In the genomic region with DNA sequence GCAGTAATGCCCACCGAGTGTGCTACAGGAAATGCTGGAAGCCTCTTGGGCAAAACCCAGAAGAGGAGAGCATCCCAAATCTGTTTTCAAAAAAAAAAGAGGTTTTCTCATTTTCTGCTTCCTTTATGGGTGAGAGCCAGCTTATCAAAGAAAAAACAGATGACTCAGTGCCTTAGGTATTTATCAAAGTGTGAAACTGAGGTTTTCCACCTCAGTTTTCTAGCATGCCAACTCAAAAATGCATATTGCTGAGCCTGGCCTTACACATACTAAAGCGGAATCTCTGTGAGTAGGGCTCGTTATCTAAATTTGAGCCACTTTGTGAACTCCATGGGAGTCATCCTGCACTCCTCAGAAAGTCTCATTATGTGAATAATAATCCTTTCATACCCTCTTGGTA, we compare ENCODE assay signal across 28 cellular contexts.
A peak's percentile ranks its signal among the peaks of the same experiment; 100 is the strongest.
DNase-seq lines count a peak whose midpoint lies in the region; ATAC-seq, FAIRE-seq and TF ChIP-seq lines count a peak whose summit lies in the region.
"Had no signal": no experiment of that assay in that cellular context is flagged by ENCODE, and none has a peak within 500 bp of the region (broad histone marks: within the 10 kb centered on the region; RNA-seq: fewer than 3 reads in every experiment).

No MANE protein-coding gene starts in this region.

- TF ChIP-seq CTCF in chondrocyte (IDR thresholded peaks at IDR 0.05) (no peak), GM13976 (IDR thresholded peaks at IDR 0.05; ENCODE audit: borderline replicate concordance, control extremely low read depth, extremely low read depth, insufficient read depth, missing control alignments) (no peak)

- H3K4me1 Mint-ChIP-seq in chondrocyte (ENCODE audit: low read depth), result peaks cover 25% of the 10 kb centered on the region
- H3K4me1 Mint-ChIP-seq: natural killer cell had no signal

- H4K5ac ChIP-seq in mesendoderm (ENCODE audit: low read length), result no peak overlapping the region

- H3K56ac ChIP-seq in mesendoderm (ENCODE audit: low read length), result no peak overlapping the region

- no CpG with 5 or more reads among the region's 3 CpGs for WGBS in mesendoderm (ENCODE audit: extremely low coverage, insufficient coverage, low lambda C conversion rate)

- no peak overlapping the region for H2AK5ac ChIP-seq in mesendoderm (ENCODE audit: low read length)

- peaks cover 19% of the 10 kb centered on the region for H3K36me3 Mint-ChIP-seq in chondrocyte (ENCODE audit: low read depth)
- H3K36me3 Mint-ChIP-seq: activated CD4-positive, alpha-beta memory T cell treated with anti-CD3 and anti-CD28 coated beads for 36 hours; natural killer cell had no signal

- no peaks in the 10 kb centered on the region for H3K27me3 Mint-ChIP-seq in chondrocyte (ENCODE audit: low read depth)
- H3K27me3 Mint-ChIP-seq: activated CD4-positive, alpha-beta memory T cell treated with anti-CD3 and anti-CD28 coated beads for 36 hours had no signal

- no peak overlapping the region for H3K4me3 Mint-ChIP-seq in chondrocyte (ENCODE audit: unreplicated experiment)
- H3K4me3 Mint-ChIP-seq: activated CD4-positive, alpha-beta memory T cell treated with anti-CD3 and anti-CD28 coated beads for 36 hours; activated naive CD4-positive, alpha-beta T cell treated with anti-CD3 and anti-CD28 coated beads for 36 hours; activated T-helper 1 cell treated with anti-CD3 and anti-CD28 coated beads, Interleukin-12 subunit alpha, Interleukin-12 subunit beta, Interleukin-2, Interleukin-4 antibody, amounts not matched to agents 30 ng/mL and 10 ng/mL and 1 ng/mL, durations not matched to agents 14 hours and 24 hours and 36 hours; natural killer cell had no signal

- no peak overlapping the region for H3K27ac ChIP-seq in mesendoderm (ENCODE audit: low read depth, low read length)
- H3K27ac ChIP-seq: BLaER1 treated with 17β-estradiol and CSF1 and Interleukin-3, amounts not matched to agents 10 nM and 100 nM; right atrium auricular region had no signal

- in situ Hi-C loops in GM13976 (cut with MboI; ENCODE audit: low sequenced_read_pairs, unreplicated experiment), result no loop called here

- H3K4me2 ChIP-seq in mesendoderm (ENCODE audit: low read length), result no peak overlapping the region
- H3K4me2 ChIP-seq: BLaER1 treated with 17β-estradiol and CSF1 and Interleukin-3, amounts not matched to agents 10 nM and 100 nM had no signal

- FAIRE-seq in RCC 7860 (lab: Jason Lieb, UNC), result no peak
- FAIRE-seq: TTC549 had no signal

- no peaks in the 10 kb centered on the region for H3K27me3 ChIP-seq in mesendoderm (ENCODE audit: insufficient read depth, low read length, poor library complexity)
- H3K27me3 ChIP-seq: BLaER1 treated with 17β-estradiol and CSF1 and Interleukin-3, amounts not matched to agents 10 nM and 100 nM; right atrium auricular region had no signal

- H3K4me3 ChIP-seq in mesendoderm (ENCODE audit: low read length), result no peak overlapping the region
- H3K4me3 ChIP-seq: BLaER1 treated with 17β-estradiol and CSF1 and Interleukin-3, amounts not matched to agents 10 nM and 100 nM; right atrium auricular region had no signal

- no peak overlapping the region for H3K18ac ChIP-seq in mesendoderm (ENCODE audit: low read length)

- ATAC-seq in GM21360 (IDR thresholded peaks at IDR 0.05; ENCODE audit: unreplicated experiment) (no peak), HG02981 (IDR thresholded peaks at IDR 0.05; ENCODE audit: unreplicated experiment) (no peak)
- ATAC-seq: natural killer cell had no signal

- H2BK5ac ChIP-seq in mesendoderm (ENCODE audit: low read length), result no peak overlapping the region

- peaks cover 29% of the 10 kb centered on the region for H3K9me3 Mint-ChIP-seq in chondrocyte (ENCODE audit: low read depth)
- H3K9me3 Mint-ChIP-seq: activated T-helper 1 cell treated with anti-CD3 and anti-CD28 coated beads, Interleukin-12 subunit alpha, Interleukin-12 subunit beta, Interleukin-2, Interleukin-4 antibody, amounts not matched to agents 30 ng/mL and 10 ng/mL and 1 ng/mL, durations not matched to agents 14 hours and 24 hours and 36 hours had no signal

- H3K23ac ChIP-seq in mesendoderm (ENCODE audit: low read length), result no peak overlapping the region

- H3K36me3 ChIP-seq in mesendoderm (ENCODE audit: control insufficient read depth, insufficient read depth, low read length), result no peaks in the 10 kb centered on the region
- H3K36me3 ChIP-seq: BLaER1 treated with 17β-estradiol and CSF1 and Interleukin-3, amounts not matched to agents 10 nM and 100 nM; right atrium auricular region had no signal

- H3K79me2 ChIP-seq in mesendoderm (ENCODE audit: control insufficient read depth, insufficient read depth, low read length), result no peaks in the 10 kb centered on the region

- H3K9ac ChIP-seq in mesendoderm (ENCODE audit: low read length), result no peak overlapping the region
- H3K9ac ChIP-seq: BLaER1 treated with 17β-estradiol and CSF1 and Interleukin-3, amounts not matched to agents 10 nM and 100 nM had no signal

- no peak overlapping the region for H4K8ac ChIP-seq in mesendoderm (ENCODE audit: low read depth, low read length)

- DNase-seq in EH (ENCODE audit: low read depth) (peak; percentile 54), RCC 7860 (ENCODE audit: low spot score) (peak; percentile 48), chondrocyte (ENCODE audit: low spot score) (no peak), mesendoderm (peak; percentile 57), GM13976 (ENCODE audit: low spot score) (no peak), RPMI8226 (no peak)
- DNase-seq: activated CD4-positive, alpha-beta memory T cell treated with anti-CD3 and anti-CD28 coated beads for 36 hours; activated CD4-positive, CD25-positive, alpha-beta regulatory T cell treated with anti-CD3 and anti-CD28 coated beads, Interleukin-2, amount 50 U/mL, for 72 hours; activated CD8-positive, alpha-beta memory T cell treated with anti-CD3 and anti-CD28 coated beads, Interleukin-2, amount 50 U/mL, for 4 hours; activated naive CD4-positive, alpha-beta T cell treated with anti-CD3 and anti-CD28 coated beads for 36 hours; amygdala; central memory CD4-positive, alpha-beta T cell; dermis blood vessel endothelial cell; GOT3; islet precursor cell; natural killer cell; NCI-H1092 treated with DMSO at 0.1 percent for 48 hours; NCI-H187 treated with DMSO at 0.1 percent for 48 hours; NCI-H69; stimulated activated CD4-positive, alpha-beta T cell treated with anti-CD3 and anti-CD28 coated beads, Interleukin-2, amount 100 ng/mL, for 24 hours; T-helper 1 cell; trophoblast cell had no signal

- no peak overlapping the region for H3K4ac ChIP-seq in mesendoderm (ENCODE audit: low read depth, low read length)

- no peak overlapping the region for H2BK15ac ChIP-seq in mesendoderm (replicated peaks; ENCODE audit: low read depth)

- no peak overlapping the region for H2BK120ac ChIP-seq in mesendoderm (ENCODE audit: low read depth, low read length)

- H3K4me1 ChIP-seq in mesendoderm (ENCODE audit: control insufficient read depth, low read depth, low read length), result no peaks in the 10 kb centered on the region
- H3K4me1 ChIP-seq: right atrium auricular region had no signal

- peak overlapping the region; percentile 82 for H3K27ac Mint-ChIP-seq in chondrocyte (ENCODE audit: unreplicated experiment)
- H3K27ac Mint-ChIP-seq: activated CD4-positive, alpha-beta memory T cell treated with anti-CD3 and anti-CD28 coated beads for 36 hours; activated naive CD4-positive, alpha-beta T cell treated with anti-CD3 and anti-CD28 coated beads for 36 hours; activated T-helper 1 cell treated with anti-CD3 and anti-CD28 coated beads, Interleukin-12 subunit alpha, Interleukin-12 subunit beta, Interleukin-2, Interleukin-4 antibody, amounts not matched to agents 30 ng/mL and 10 ng/mL and 1 ng/mL, durations not matched to agents 14 hours and 24 hours and 36 hours; natural killer cell had no signal

- H3K79me1 ChIP-seq in mesendoderm (ENCODE audit: low read length), result no peaks in the 10 kb centered on the region

Comparison
In these comparisons a context has a peak if more than half of its experiments do, and no peak if none do; other contexts are left out.
1. DNase-seq: peak in EH (single experiment), RCC 7860 (single experiment) and mesendoderm (single experiment); none in chondrocyte (single experiment), GM13976 (single experiment) and RPMI8226 (single experiment).